Comparison of ENCODE assay signal across 2 cellular contexts in genomic region chr10:103916254-103916653, GRCh38.
TF ChIP-seq lines count a peak whose summit lies in the region.

No MANE protein-coding gene starts in this region.

TF ChIP-seq in IMR-90, 13 proteins besides CTCF, POLR2A, EP300 and RAD21:
- TF ChIP-seq CHD1 (IDR thresholded peaks at IDR 0.05; ENCODE audit: low read depth, low read length) = no peak
- no peak for TF ChIP-seq MAZ (IDR thresholded peaks at IDR 0.05; ENCODE audit: borderline replicate concordance, low read depth, low read length)
- TF ChIP-seq, protein P1, sequence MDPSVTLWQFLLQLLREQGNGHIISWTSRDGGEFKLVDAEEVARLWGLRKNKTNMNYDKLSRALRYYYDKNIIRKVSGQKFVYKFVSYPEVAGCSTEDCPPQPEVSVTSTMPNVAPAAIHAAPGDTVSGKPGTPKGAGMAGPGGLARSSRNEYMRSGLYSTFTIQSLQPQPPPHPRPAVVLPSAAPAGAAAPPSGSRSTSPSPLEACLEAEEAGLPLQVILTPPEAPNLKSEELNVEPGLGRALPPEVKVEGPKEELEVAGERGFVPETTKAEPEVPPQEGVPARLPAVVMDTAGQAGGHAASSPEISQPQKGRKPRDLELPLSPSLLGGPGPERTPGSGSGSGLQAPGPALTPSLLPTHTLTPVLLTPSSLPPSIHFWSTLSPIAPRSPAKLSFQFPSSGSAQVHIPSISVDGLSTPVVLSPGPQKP (IDR thresholded peaks at IDR 0.05; ENCODE audit: borderline replicate concordance, low read depth, low read length) = no peak
- TF ChIP-seq SMC3 (IDR thresholded peaks at IDR 0.05; ENCODE audit: low read depth, low read length) = no peak
- no peak for TF ChIP-seq CEBPB (IDR thresholded peaks at IDR 0.05; ENCODE audit: low read depth, low read length)
- no peak for TF ChIP-seq MAFK (IDR thresholded peaks at IDR 0.05; ENCODE audit: low read depth, low read length)
- no peak for TF ChIP-seq BHLHE40 (IDR thresholded peaks at IDR 0.05; ENCODE audit: low read depth, low read length)
- TF ChIP-seq RFX5 (IDR thresholded peaks at IDR 0.05; ENCODE audit: low read depth, low read length) = no peak
- TF ChIP-seq NFE2L2 (IDR thresholded peaks at IDR 0.05; ENCODE audit: low read depth, low read length) = no peak
- no peak for TF ChIP-seq FOS (IDR thresholded peaks at IDR 0.05; ENCODE audit: low read depth, low read length)
- no peak for TF ChIP-seq RCOR1 (IDR thresholded peaks at IDR 0.05; ENCODE audit: insufficient replicate concordance, low read length)
- TF ChIP-seq USF2 (IDR thresholded peaks at IDR 0.05; ENCODE audit: low read depth, low read length) = no peak
- TF ChIP-seq MXI1 (IDR thresholded peaks at IDR 0.05; ENCODE audit: borderline replicate concordance, low read depth, low read length) = no peak

TF ChIP-seq in HEK293T, 16 proteins besides CTCF, POLR2A, EP300 and RAD21:
- no peak for TF ChIP-seq TARDBP (IDR thresholded peaks at IDR 0.05)
